Comparison of ENCODE assay signal across 26 cellular contexts in the genomic region with DNA sequence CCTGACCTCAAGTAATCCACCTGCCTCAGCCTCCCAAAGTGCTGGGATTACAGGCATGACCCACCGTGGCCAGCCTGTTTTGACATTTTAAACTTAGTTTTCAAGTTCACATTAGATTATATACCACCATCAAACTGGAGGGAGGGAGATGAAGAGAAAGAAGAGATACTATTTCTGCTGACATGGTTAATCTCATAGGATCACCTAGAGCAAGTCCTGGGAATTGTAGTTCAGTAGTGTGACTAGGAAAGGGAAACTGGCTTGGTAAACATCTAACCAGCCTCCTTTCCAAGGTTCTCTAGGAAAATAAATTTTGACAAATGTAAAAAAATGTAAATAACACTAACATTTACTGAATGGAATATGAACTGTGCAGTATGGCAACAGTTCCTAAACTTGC.
"Had no signal": no experiment of that assay in that cellular context is flagged by ENCODE, and none has a peak within 500 bp of the region (broad histone marks: within the 10 kb centered on the region; RNA-seq: fewer than 3 reads in every experiment).

No MANE protein-coding gene starts in this region.

- H3K27me3 ChIP-seq: colonic mucosa, esophagus muscularis mucosa, foreskin keratinocyte, gastroesophageal sphincter, heart left ventricle, hepatocyte, left lung had no signal

- H3K27ac ChIP-seq: colonic mucosa, esophagus muscularis mucosa, foreskin keratinocyte, gastroesophageal sphincter, heart left ventricle, left lung, lower lobe of right lung had no signal

- H3K27ac Mint-ChIP-seq: dendritic cell treated with granulocyte-macrophage colony-stimulating factor and Interleukin-4, amounts not matched to agents 40 ng/mL and 50 ng/mL, for 4 days; immature natural killer cell; mesothelial cell of epicardium; naive B cell; naive thymus-derived CD8-positive, alpha-beta T cell had no signal

- DNase-seq: colonic mucosa; cortex of kidney; effector CD4-positive, alpha-beta T cell; effector memory CD4-positive, alpha-beta T cell; foreskin keratinocyte; heart left ventricle; hypothalamus; immature natural killer cell; islet precursor cell; kidney; kidney glomerular epithelial cell; left colon; left lung; left ventricle myocardium superior; lower lobe of right lung; mesenchymal stem cell; mucosa of descending colon; naive B cell; naive thymus-derived CD8-positive, alpha-beta T cell had no signal

- H3K9me3 Mint-ChIP-seq: dendritic cell treated with granulocyte-macrophage colony-stimulating factor and Interleukin-4, amounts not matched to agents 40 ng/mL and 50 ng/mL, for 4 days had no signal

- H3K4me3 ChIP-seq: colonic mucosa, esophagus muscularis mucosa, gastroesophageal sphincter, heart left ventricle, hepatocyte, left lung, lower lobe of right lung, mucosa of descending colon had no signal

- H3K9me3 ChIP-seq: colonic mucosa had no signal

- ATAC-seq: foreskin keratinocyte; gastroesophageal sphincter; heart left ventricle; left lung; naive thymus-derived CD8-positive, alpha-beta T cell had no signal

- H3K79me2 ChIP-seq: hepatocyte had no signal

- H3K4me1 Mint-ChIP-seq: immature natural killer cell; naive B cell; naive thymus-derived CD8-positive, alpha-beta T cell had no signal

- H3K36me3 ChIP-seq: colonic mucosa, esophagus muscularis mucosa, gastroesophageal sphincter, heart left ventricle, left lung, lower lobe of right lung had no signal

- H3K36me3 Mint-ChIP-seq: immature natural killer cell; naive B cell; naive thymus-derived CD8-positive, alpha-beta T cell had no signal

- H2AFZ ChIP-seq: hepatocyte had no signal

- H3K4me2 ChIP-seq: hepatocyte had no signal

- H3K4me1 ChIP-seq: colonic mucosa, esophagus muscularis mucosa, foreskin keratinocyte, gastroesophageal sphincter, lower lobe of right lung had no signal

- H3K27me3 Mint-ChIP-seq: dendritic cell treated with granulocyte-macrophage colony-stimulating factor and Interleukin-4, amounts not matched to agents 40 ng/mL and 50 ng/mL, for 4 days had no signal

- FAIRE-seq: endothelial cell of umbilical vein, frontal cortex, kidney had no signal

- H3K4me3 Mint-ChIP-seq: dendritic cell treated with granulocyte-macrophage colony-stimulating factor and Interleukin-4, amounts not matched to agents 40 ng/mL and 50 ng/mL, for 4 days; immature natural killer cell; mesothelial cell of epicardium; naive B cell; naive thymus-derived CD8-positive, alpha-beta T cell had no signal
